ENCODE assay signal across 9 cellular contexts in the genomic region with DNA sequence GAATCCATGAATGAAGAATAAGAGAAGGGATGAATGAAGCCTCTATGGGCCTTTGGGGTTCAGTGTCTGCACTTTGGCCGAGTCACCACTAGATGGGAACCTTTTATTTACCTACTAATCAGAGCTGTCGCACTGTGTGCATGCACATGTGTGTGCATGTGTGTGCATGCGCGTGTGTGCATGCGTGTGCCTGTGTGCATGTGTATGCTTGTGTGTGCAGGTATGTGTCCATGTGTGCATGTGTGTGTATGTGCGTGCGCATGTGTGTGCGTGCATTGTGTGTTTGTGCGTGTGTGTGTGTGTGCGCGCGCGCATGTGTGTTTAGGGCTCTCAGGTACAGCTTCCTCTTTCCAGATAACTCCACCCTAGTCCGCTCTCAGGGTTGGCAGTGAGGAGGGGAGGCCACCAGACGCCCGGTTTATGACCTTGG. TPM values are rescaled to one million over a fixed set of nuclear protein-coding genes. Genes with fewer than 3 reads are reported as not detected.
DNase-seq lines count a peak whose midpoint lies in the region; ATAC-seq and TF ChIP-seq lines count a peak whose summit lies in the region.
"Had no signal": no experiment of that assay in that cellular context is flagged by ENCODE, and none has a peak within 500 bp of the region (broad histone marks: within the 10 kb centered on the region; RNA-seq: fewer than 3 reads in every experiment).

No MANE protein-coding gene starts in this region.

- peaks cover 18% of the 10 kb centered on the region for H3K27me3 ChIP-seq in A673 (replicated peaks; ENCODE audit: insufficient read depth, low read depth, low read length, poor library complexity)

- in situ Hi-C loops in GM13976 (cut with MboI; ENCODE audit: low sequenced_read_pairs, unreplicated experiment) (loop anchor here (25.0 kb wide), 1 partner anchor 253 kb away; the partner anchor contains the start of gene PLA2G2E), SK-MEL-5 (cut with HindIII; ENCODE audit: low pct_unique_long_range_greater_than_20kb, low sequenced_read_pairs) (no loop called here)

- H3K4me3 ChIP-seq in A673 (ENCODE audit: low read depth, low read length, poor library complexity, severe bottlenecking) (no peak overlapping the region), fibroblast of villous mesenchyme (ENCODE audit: low read depth, low read length) (no peak overlapping the region)

- TF ChIP-seq CTCF in A673 (conservative IDR thresholded peaks at IDR 0.05; ENCODE audit: low read depth, low read length) = peak; percentile 54
- TF ChIP-seq CTCF in GM13976 (IDR thresholded peaks at IDR 0.05; ENCODE audit: borderline replicate concordance, control extremely low read depth, extremely low read depth, insufficient read depth, missing control alignments) = peak; percentile 20
- TF ChIP-seq CTCF in fibroblast of villous mesenchyme (IDR thresholded peaks at IDR 0.05; ENCODE audit: insufficient read depth, low read depth, low read length) = peak; percentile 36
- no peak for TF ChIP-seq CTCF in GM10266 (IDR thresholded peaks at IDR 0.05; ENCODE audit: control insufficient read depth, insufficient read depth, low read depth, missing control alignments)

- no peak overlapping the region for H3K27ac ChIP-seq in A673 (ENCODE audit: low read depth, low read length, poor library complexity, severe bottlenecking)

- BruUV-seq in A673 (replicated peaks; lab: Mats Ljungman, UMichigan) = no TSS peak

- peaks cover 5% of the 10 kb centered on the region for H3K9me3 ChIP-seq in A673 (ENCODE audit: low read depth, low read length, poor library complexity, severe bottlenecking)

- H3K36me3 ChIP-seq in A673 (ENCODE audit: insufficient read depth, low read length, poor library complexity, severe bottlenecking) = no peaks in the 10 kb centered on the region

- CTCF ChIA-PET in A673 (lab: Charles Lee) = no interaction called here

- H3K4me1 ChIP-seq in A673 (ENCODE audit: insufficient read depth, low read length, poor library complexity, severe bottlenecking) = no peaks in the 10 kb centered on the region

- ATAC-seq in GM21423 (IDR thresholded peaks at IDR 0.05; ENCODE audit: unreplicated experiment) = no peak

- intact Hi-C loops in A673 (cut with micrococcal nuclease; ENCODE audit: unreplicated experiment) = no loop called here

- DNase-seq in A673 (ENCODE audit: low spot score) (peak; percentile 17), GM13976 (ENCODE audit: low spot score) (peak; percentile 63), SK-MEL-5 (ENCODE audit: low read depth, low spot score) (peak; percentile 30), fibroblast of villous mesenchyme (ENCODE audit: low read depth) (no peak), GM10266 (ENCODE audit: extremely low spot score) (no peak), 8988T (no peak), NCI-H146 treated with DMSO at 0.1 percent for 48 hours (lab: John Stamatoyannopoulos, UW; ENCODE audit: unreplicated experiment) (no peak)
- DNase-seq: stimulated activated naive B cell treated with anti-CD40 and anti-IgM and Interleukin-4, amounts not matched to agents 10 μg/mL and 1 μg/mL and 100 μg/mL, for 72 hours had no signal

- POLR2A ChIA-PET in A673 (lab: Charles Lee; ENCODE audit: low non-redundant PET) = no interaction called here

RNA-seq across cellular contexts. Expression of gene UBXN10, which starts 20.4 kb away (rescaled TPM):
- total RNA-seq in A673 (2021) = not detected in 2 replicates
- total RNA-seq in SK-MEL-5 (2014; rRNA removed; shearing (Covaris generic)) = 0.08 TPM in 1 of 2 replicates, not detected in the other
- polyA plus RNA-seq in SK-MEL-5 (2015; cell fraction: cytosol; rRNA removed) = 0.01 TPM in 1 of 2 replicates, not detected in the other
- not detected in 2 replicates for polyA plus RNA-seq in SK-MEL-5 (2015; cell fraction: nucleus; rRNA removed)
- total RNA-seq in fibroblast of villous mesenchyme = not detected in 2 replicates

RNA-seq across cellular contexts. Expression of gene PLA2G2C, which starts 20.8 kb away (rescaled TPM):
- total RNA-seq in A673 (2021) (not detected in 2 replicates), fibroblast of villous mesenchyme (not detected in 2 replicates)
- total RNA-seq in SK-MEL-5 (2014; rRNA removed; shearing (Covaris generic)) = not detected in 2 replicates
- polyA plus RNA-seq in SK-MEL-5 (2015; cell fraction: cytosol; rRNA removed) = not detected in 2 replicates
- polyA plus RNA-seq in SK-MEL-5 (2015; cell fraction: nucleus; rRNA removed) = not detected in 2 replicates

RNA-seq across cellular contexts. Expression of gene PLA2G2F, which starts 26.4 kb away (rescaled TPM):
- total RNA-seq in A673 (2021) (not detected in 2 replicates), fibroblast of villous mesenchyme (not detected in 2 replicates)
- total RNA-seq in SK-MEL-5 (2014; rRNA removed; shearing (Covaris generic)) = not detected in 2 replicates
- not detected in 2 replicates for polyA plus RNA-seq in SK-MEL-5 (2015; cell fraction: cytosol; rRNA removed)
- not detected in 2 replicates for polyA plus RNA-seq in SK-MEL-5 (2015; cell fraction: nucleus; rRNA removed)

RNA-seq across cellular contexts. Expression of gene PLA2G2D, which starts 46.2 kb away (rescaled TPM):
- total RNA-seq in A673 (2021) = not detected in 2 replicates
- not detected in 2 replicates for total RNA-seq in SK-MEL-5 (2014; rRNA removed; shearing (Covaris generic))
- 0.04 TPM in 1 of 2 replicates, not detected in the other for polyA plus RNA-seq in SK-MEL-5 (2015; cell fraction: cytosol; rRNA removed)
- not detected in 2 replicates for polyA plus RNA-seq in SK-MEL-5 (2015; cell fraction: nucleus; rRNA removed)
- not detected in 2 replicates for total RNA-seq in fibroblast of villous mesenchyme

Comparison
In these comparisons a context has a peak if more than half of its experiments do, and no peak if none do; other contexts are left out.
1. DNase-seq: peak in A673 (single experiment), GM13976 (single experiment) and SK-MEL-5 (single experiment); none in fibroblast of villous mesenchyme (single experiment), GM10266 (single experiment), 8988T (single experiment) and NCI-H146 treated with DMSO at 0.1 percent for 48 hours (single experiment).